In genomic region chr3:39149498-39150169, GRCh38 we compare ENCODE assay signal across 11 cellular contexts. TPM values are rescaled to one million over a fixed set of nuclear protein-coding genes. Genes with fewer than 3 reads are reported as not detected.
DNase-seq lines count a peak whose midpoint lies in the region; ATAC-seq and TF ChIP-seq lines count a peak whose summit lies in the region.
"Had no signal": no experiment of that assay in that cellular context is flagged by ENCODE, and none has a peak within 500 bp of the region (broad histone marks: within the 10 kb centered on the region; RNA-seq: fewer than 3 reads in every experiment).

No MANE protein-coding gene starts in this region.

- no CpG with 5 or more reads among the region's 3 CpGs for WGBS in mesendoderm (ENCODE audit: extremely low coverage, insufficient coverage, low lambda C conversion rate)
- 68 to 100% methylated on average over 1 to 3 of the region's 3 CpGs for WGBS in transverse colon (ENCODE audit: low coverage in 1 of 2), 2 donors

- peaks cover 19% of the 10 kb centered on the region for H3K36me3 ChIP-seq in adipocyte (ENCODE audit: control insufficient read depth, insufficient read depth, low read length, severe bottlenecking)
- H3K36me3 ChIP-seq in mesendoderm (ENCODE audit: control insufficient read depth, insufficient read depth, low read length): peaks cover 2% of the 10 kb centered on the region
- H3K36me3 ChIP-seq in transverse colon: peaks cover 0 to 6% (median under 1%) of the 10 kb centered on the region in 4 donors

- no peak overlapping the region for H4K8ac ChIP-seq in mesendoderm (ENCODE audit: low read depth, low read length)

- intact Hi-C loops in transverse colon (cut with DNase I; ENCODE audit: low total_unique reads): loop anchor here (1.0 kb wide), 1 partner anchor 30 kb away; no protein-coding TSS in a partner anchor

- H3K9me3 Mint-ChIP-seq in activated naive CD4-positive, alpha-beta T cell treated with anti-CD3 and anti-CD28 coated beads, Interleukin-2, amount 10 ng/mL, durations not matched to agents 7 days and 5 days: no peaks in the 10 kb centered on the region

- peaks cover 7% of the 10 kb centered on the region for H3K27me3 Mint-ChIP-seq in activated naive CD4-positive, alpha-beta T cell treated with anti-CD3 and anti-CD28 coated beads, Interleukin-2, amount 10 ng/mL, durations not matched to agents 7 days and 5 days

- CTCF ChIA-PET in activated naive CD4-positive, alpha-beta T cell treated with anti-CD3 and anti-CD28 coated beads, Interleukin-2, amount 10 ng/mL, durations not matched to agents 7 days and 5 days (lab: Charles Lee): interaction anchor here (0.8 to 2.8 kb wide), 7 partner anchors 10 to 143 kb away, joined by 3 to 7 read pairs (median 5); partner anchors contain the start of gene TTC21A

- peak overlapping the region; percentile 81 for H3K56ac ChIP-seq in mesendoderm (ENCODE audit: low read length)

- TF ChIP-seq POLR2A in transverse colon (IDR thresholded peaks at IDR 0.05): no peak

- H3K36me3 Mint-ChIP-seq in activated naive CD4-positive, alpha-beta T cell treated with anti-CD3 and anti-CD28 coated beads, Interleukin-2, amount 10 ng/mL, durations not matched to agents 7 days and 5 days: peaks cover 48% of the 10 kb centered on the region

- peak overlapping the region; percentile 91 for H3K18ac ChIP-seq in mesendoderm (ENCODE audit: low read length)

- H3K27me3 ChIP-seq in adipocyte (replicated peaks; ENCODE audit: control insufficient read depth, insufficient read depth, low read length): no peaks in the 10 kb centered on the region
- H3K27me3 ChIP-seq in mesendoderm (ENCODE audit: insufficient read depth, low read length, poor library complexity): no peaks in the 10 kb centered on the region
- no peaks in the 10 kb centered on the region for H3K27me3 ChIP-seq in transverse colon
- H3K27me3 ChIP-seq: SJSA1 had no signal

- TF ChIP-seq EP300 in transverse colon (IDR thresholded peaks at IDR 0.05; ENCODE audit: low read depth): no peak

- peaks cover 79% of the 10 kb centered on the region for H3K4me1 Mint-ChIP-seq in activated naive CD4-positive, alpha-beta T cell treated with anti-CD3 and anti-CD28 coated beads, Interleukin-2, amount 10 ng/mL, durations not matched to agents 7 days and 5 days

- H2BK15ac ChIP-seq in mesendoderm (replicated peaks; ENCODE audit: low read depth): no peak overlapping the region

- no peak overlapping the region for H3K4me2 ChIP-seq in mesendoderm (ENCODE audit: low read length)

- no peak for DNase-seq in activated naive CD4-positive, alpha-beta T cell treated with anti-CD3 and anti-CD28 coated beads, Interleukin-2, amount 10 ng/mL, durations not matched to agents 7 days and 5 days
- DNase-seq in activated naive CD4-positive, alpha-beta T cell treated with anti-CD3 and anti-CD28 coated beads, Interleukin-2, amount 50 U/mL, for 16 hours: no peak
- no peak for DNase-seq in adipocyte (ENCODE audit: low read depth)
- no peak for DNase-seq in mesendoderm
- no peak for DNase-seq in transverse colon
- no peak for DNase-seq in iPS-NIHi11 (ENCODE audit: low spot score)
- no peak for DNase-seq in AG08395 (ENCODE audit: low spot score)

- H3K4me1 ChIP-seq in adipocyte (ENCODE audit: control insufficient read depth, insufficient read depth, low read length): peaks cover 70% of the 10 kb centered on the region
- H3K4me1 ChIP-seq in mesendoderm (ENCODE audit: control insufficient read depth, low read depth, low read length): peaks cover 44% of the 10 kb centered on the region
- peaks cover 61 to 79% (median 76%) of the 10 kb centered on the region in 4 donors for H3K4me1 ChIP-seq in transverse colon

- H3K4me3 ChIP-seq in adipocyte (ENCODE audit: low read length) (peak overlapping the region; percentile 89), mesendoderm (ENCODE audit: low read length) (no peak overlapping the region), transverse colon (no peak overlapping the region)
- H3K4me3 ChIP-seq: lung had no signal

- H3K9me3 ChIP-seq in adipocyte (ENCODE audit: control insufficient read depth, low read length) (no peaks in the 10 kb centered on the region), transverse colon (no peaks in the 10 kb centered on the region)
- H3K9me3 ChIP-seq: SJSA1 had no signal

- H3K27ac ChIP-seq in mesendoderm (ENCODE audit: low read depth, low read length) (peak overlapping the region; percentile 97), transverse colon (peak overlapping the region; percentile 98 to 99 (median 98))

- H3K9ac ChIP-seq in adipocyte (ENCODE audit: low read length) (no peak overlapping the region), mesendoderm (ENCODE audit: low read length) (peak overlapping the region; percentile 73)

- no peak overlapping the region for H4K5ac ChIP-seq in mesendoderm (ENCODE audit: low read length)

- H3K79me2 ChIP-seq in mesendoderm (ENCODE audit: control insufficient read depth, insufficient read depth, low read length): peaks cover 60% of the 10 kb centered on the region

- no peak for ATAC-seq in HG03097 (IDR thresholded peaks at IDR 0.05; ENCODE audit: low FRiP score, unreplicated experiment)

- no peak overlapping the region for H3K4ac ChIP-seq in mesendoderm (ENCODE audit: low read depth, low read length)

- no peak for TF ChIP-seq CTCF in transverse colon (IDR thresholded peaks at IDR 0.05)

- in situ Hi-C loops in transverse colon (cut with MboI; ENCODE audit: low pct_ligation_motif_present in 1 of 4, low pct_unique_long_range_greater_than_20kb in 1 of 4, low sequenced_read_pairs in 3 of 4): no loop called here

- H3K4me3 Mint-ChIP-seq in activated naive CD4-positive, alpha-beta T cell treated with anti-CD3 and anti-CD28 coated beads, Interleukin-2, amount 10 ng/mL, durations not matched to agents 7 days and 5 days: peak overlapping the region; percentile 91

- H3K27ac Mint-ChIP-seq in activated naive CD4-positive, alpha-beta T cell treated with anti-CD3 and anti-CD28 coated beads, Interleukin-2, amount 10 ng/mL, durations not matched to agents 7 days and 5 days: peak overlapping the region; percentile 97

- H2BK5ac ChIP-seq in mesendoderm (ENCODE audit: low read length): peak overlapping the region; percentile 76

- peak overlapping the region; percentile 65 for H2BK120ac ChIP-seq in mesendoderm (ENCODE audit: low read depth, low read length)

- H2AK5ac ChIP-seq in mesendoderm (ENCODE audit: low read length): peak overlapping the region; percentile 75

- H3K23ac ChIP-seq in mesendoderm (ENCODE audit: low read length): peak overlapping the region; percentile 48

- peaks cover 28% of the 10 kb centered on the region for H3K79me1 ChIP-seq in mesendoderm (ENCODE audit: low read length)

RNA-seq across cellular contexts. Expression of gene CSRNP1, which starts 3.8 kb away (rescaled TPM):
- polyA plus RNA-seq in mesendoderm (2013, experiment 1 of 2): 13.7 TPM
- polyA plus RNA-seq in mesendoderm (2013, experiment 2 of 2): 13.9 TPM
- total RNA-seq in transverse colon: 100 to 1,000 TPM in 1 of 4 donors, 10 to 100 TPM in 3; 10.9 to 112 (median 38.4) TPM

RNA-seq across cellular contexts. Expression of gene TTC21A, which starts 42.2 kb away (rescaled TPM):
- polyA plus RNA-seq in mesendoderm (2013, experiment 1 of 2): 0.44 TPM
- polyA plus RNA-seq in mesendoderm (2013, experiment 2 of 2): 0.39 TPM
- 100 to 1,000 TPM in 1 of 4 donors, 10 to 100 TPM in 2, 1 to 10 TPM in 1; 6.8 to 101 (median 30.3) TPM for total RNA-seq in transverse colon

RNA-seq across cellular contexts. Expression of gene GORASP1, which starts 42.2 kb away (rescaled TPM):
- 12.0 TPM for polyA plus RNA-seq in mesendoderm (2013, experiment 1 of 2)
- 12.0 TPM for polyA plus RNA-seq in mesendoderm (2013, experiment 2 of 2)
- total RNA-seq in transverse colon: 100 to 1,000 TPM in 1 of 4 donors, 10 to 100 TPM in 3; 86.8 to 135 (median 96.3) TPM

RNA-seq across cellular contexts. Expression of gene XIRP1, which starts 42.8 kb away (rescaled TPM):
- polyA plus RNA-seq in mesendoderm (2013, experiment 1 of 2): 0.01 TPM
- polyA plus RNA-seq in mesendoderm (2013, experiment 2 of 2): 0.03 TPM
- 1 to 10 TPM in 1 of 4 donors, under 1 TPM in 1, not detected in 2; 0.40 to 6.0 TPM for total RNA-seq in transverse colon
- total RNA-seq: HT1080 had no signal
